ENCODE assay signal across 23 cellular contexts in genomic region chr10:124339119-124339807, GRCh38.
DNase-seq lines count a peak whose midpoint lies in the region; FAIRE-seq and TF ChIP-seq lines count a peak whose summit lies in the region.
"Had no signal": no experiment of that assay in that cellular context is flagged by ENCODE, and none has a peak within 500 bp of the region (broad histone marks: within the 10 kb centered on the region; RNA-seq: fewer than 3 reads in every experiment).

No MANE protein-coding gene starts in this region.

- H3K9ac ChIP-seq in GM23248: no peak overlapping the region
- H3K9ac ChIP-seq: parathyroid adenoma had no signal

- intact Hi-C loops in posterior vena cava (cut with DNase I): no loop called here

- 90 to 91% methylated on average over 12 of the region's 12 CpGs for whole genome bisulfite sequencing in tibial nerve, 2 donors
- WGBS in GM23248 (ENCODE audit: low coverage in 1 of 2, low lambda C conversion rate in 2 of 2, missing lambda C conversion rate in 2 of 2), 2 experiments: 50 to 55% methylated on average over 12 of the region's 12 CpGs

- no peak overlapping the region for H2AFZ ChIP-seq in GM23248
- H2AFZ ChIP-seq: parathyroid adenoma had no signal

- no peaks in the 10 kb centered on the region for H3K79me2 ChIP-seq in GM23248 (ENCODE audit: insufficient read depth)
- H3K79me2 ChIP-seq: parathyroid adenoma had no signal

- DNase-seq in NCI-H1417 (lab: John Stamatoyannopoulos, UW): peak in 2 of 3 experiments; percentile 0 to 2
- no peak for DNase-seq in NCI-H1417 treated with DMSO at 0.1 percent for 48 hours (lab: John Stamatoyannopoulos, UW)
- DNase-seq in DMS79 treated with DMSO at 0.1 percent for 48 hours (lab: John Stamatoyannopoulos, UW): peak; percentile 47
- peak; percentile 49 for DNase-seq in coronary artery (ENCODE audit: low spot score)
- peak; percentile 58 for DNase-seq in posterior vena cava (ENCODE audit: low spot score)
- no peak for DNase-seq in GM19239 (ENCODE audit: insufficient read length, low spot score)
- DNase-seq in tibial nerve (ENCODE audit: low spot score in 2 of 2): no peak
- no peak for DNase-seq in GM23248
- DNase-seq: 8988T; activated naive CD8-positive, alpha-beta T cell treated with anti-CD3 and anti-CD28 coated beads, Interleukin-2, amount 10 ng/mL, durations not matched to agents 7 days and 5 days; BE2C; dermis blood vessel endothelial cell; gastrocnemius medialis; GDM1; naive thymus-derived CD4-positive, alpha-beta T cell; NCI-H2029 treated with DMSO at 0.1 percent for 48 hours; NCI-H748 treated with DMSO at 0.1 percent for 48 hours; sigmoid colon had no signal

- no peak for TF ChIP-seq POLR2A in tibial nerve (IDR thresholded peaks at IDR 0.05)

- FAIRE-seq in GM19239 (lab: Jason Lieb, UNC): no peak
- FAIRE-seq: urothelium cell line had no signal

- in situ Hi-C loops in GM23248 (cut with MboI): no loop called here

- H3K9me3 ChIP-seq in tibial nerve: peaks cover 0 to 6% (median 0%) of the 10 kb centered on the region in 4 donors
- H3K9me3 ChIP-seq in GM23248 (ENCODE audit: low read depth): no peaks in the 10 kb centered on the region
- H3K9me3 ChIP-seq: BE2C, gastrocnemius medialis, MG63, sigmoid colon, SJSA1 had no signal

- peak overlapping the region; percentile 67 to 68 for H3K27ac ChIP-seq in coronary artery
- no peak overlapping the region for H3K27ac ChIP-seq in tibial nerve
- no peak overlapping the region for H3K27ac ChIP-seq in GM23248
- H3K27ac ChIP-seq: gastrocnemius medialis, HL-60, parathyroid adenoma, sigmoid colon, SJSA1 had no signal

- no peaks in the 10 kb centered on the region for H3F3A ChIP-seq in GM23248 (ENCODE audit: insufficient read depth)

- no peaks in the 10 kb centered on the region for H4K20me1 ChIP-seq in GM23248 (ENCODE audit: insufficient read depth)

- H3K4me3 ChIP-seq in coronary artery (no peak overlapping the region), tibial nerve (no peak overlapping the region), GM23248 (no peak overlapping the region)
- H3K4me3 ChIP-seq: gastrocnemius medialis, MG63, sigmoid colon, SJSA1 had no signal

- peaks cover 0 to 20% (median 0%) of the 10 kb centered on the region in 4 donors for H3K4me1 ChIP-seq in tibial nerve
- H3K4me1 ChIP-seq in GM23248 (ENCODE audit: insufficient read depth): no peaks in the 10 kb centered on the region
- H3K4me1 ChIP-seq: gastrocnemius medialis, parathyroid adenoma, sigmoid colon had no signal

- no peak overlapping the region for H3K4me2 ChIP-seq in GM23248 (ENCODE audit: unreplicated experiment)

- no peak for TF ChIP-seq EP300 in tibial nerve (IDR thresholded peaks at IDR 0.05)

- H3K27me3 ChIP-seq in tibial nerve: no peaks in the 10 kb centered on the region
- 0 out of 2 replicates have a peak, but pooled peaks cover 4% of the 10 kb centered on the region for H3K27me3 ChIP-seq in GM23248 (replicated peaks; ENCODE audit: insufficient read depth)
- H3K27me3 ChIP-seq: BE2C, gastrocnemius medialis, MG63, sigmoid colon, SJSA1 had no signal

- TF ChIP-seq CTCF in coronary artery (IDR thresholded peaks at IDR 0.05) (no peak), tibial nerve (IDR thresholded peaks at IDR 0.05) (no peak)

- H3K9me2 ChIP-seq in GM23248 (ENCODE audit: insufficient read depth): no peaks in the 10 kb centered on the region

- H3K36me3 ChIP-seq in tibial nerve (no peaks in the 10 kb centered on the region), GM23248 (ENCODE audit: low read depth) (no peaks in the 10 kb centered on the region)
- H3K36me3 ChIP-seq: BE2C, gastrocnemius medialis, MG63, sigmoid colon, SJSA1 had no signal

Comparison
In these comparisons a context has a peak if more than half of its experiments do, and no peak if none do; other contexts are left out.
1. DNase-seq: peak in NCI-H1417 (2 of 3), DMS79 treated with DMSO at 0.1 percent for 48 hours (single experiment), coronary artery (single experiment) and posterior vena cava (single experiment); none in NCI-H1417 treated with DMSO at 0.1 percent for 48 hours (single experiment), GM19239 (single experiment), tibial nerve (0 of 2) and GM23248 (single experiment).
2. H3K27ac ChIP-seq: peak in coronary artery (2 of 2); none in tibial nerve (0 of 4) and GM23248 (single experiment).